In genomic region chr1:117095237-117095636, GRCh38 we compare ENCODE assay signal across 15 cellular contexts. TPM values are rescaled to one million over a fixed set of nuclear protein-coding genes. Genes with fewer than 3 reads are reported as not detected.
A peak's percentile ranks its signal among the peaks of the same experiment; 100 is the strongest.
DNase-seq lines count a peak whose midpoint lies in the region; FAIRE-seq and TF ChIP-seq lines count a peak whose summit lies in the region.
"Had no signal": no experiment of that assay in that cellular context is flagged by ENCODE, and none has a peak within 500 bp of the region (broad histone marks: within the 10 kb centered on the region; RNA-seq: fewer than 3 reads in every experiment).

No MANE protein-coding gene starts in this region.

- no peak for FAIRE-seq in GM19239 (lab: Jason Lieb, UNC)

- no peaks in the 10 kb centered on the region for H3K27me3 ChIP-seq in ascending aorta
- H3K27me3 ChIP-seq: dorsolateral prefrontal cortex, esophagus squamous epithelium had no signal

- no peak overlapping the region for H3K4me3 ChIP-seq in ascending aorta
- H3K4me3 ChIP-seq: dorsolateral prefrontal cortex, esophagus squamous epithelium had no signal

- no peaks in the 10 kb centered on the region for H3K27me3 Mint-ChIP-seq in nephron (ENCODE audit: low read depth)
- no peaks in the 10 kb centered on the region for H3K27me3 Mint-ChIP-seq in type B pancreatic cell
- H3K27me3 Mint-ChIP-seq: CD4-positive, alpha-beta memory T cell had no signal

- peaks cover 59% of the 10 kb centered on the region for H3K4me1 Mint-ChIP-seq in nephron
- peaks cover 23% of the 10 kb centered on the region for H3K4me1 Mint-ChIP-seq in type B pancreatic cell (ENCODE audit: unreplicated experiment)

- TF ChIP-seq CTCF in ascending aorta (IDR thresholded peaks at IDR 0.05): no peak
- TF ChIP-seq CTCF in nephron (IDR thresholded peaks at IDR 0.05; ENCODE audit: unreplicated experiment in 3 of 3): no peak
- no peak for TF ChIP-seq CTCF in type B pancreatic cell (conservative IDR thresholded peaks at IDR 0.05)

- H3K4me3 Mint-ChIP-seq in nephron (no peak overlapping the region), type B pancreatic cell (no peak overlapping the region)
- H3K4me3 Mint-ChIP-seq: CD4-positive, alpha-beta memory T cell; H9 had no signal

- H3K9me3 ChIP-seq in ascending aorta: no peaks in the 10 kb centered on the region
- H3K9me3 ChIP-seq: esophagus squamous epithelium had no signal

- peak; percentile 77 for DNase-seq in GM04503 (ENCODE audit: low read depth)
- DNase-seq in ascending aorta (ENCODE audit: low spot score in 2 of 2): no peak
- no peak for DNase-seq in type B pancreatic cell (ENCODE audit: extremely low spot score, unreplicated experiment)
- DNase-seq in GM19239 (ENCODE audit: insufficient read length, low spot score): no peak
- no peak for DNase-seq in SKM-1 treated with dmso at 0.1 percent for 144 hours (lab: John Stamatoyannopoulos, UW; ENCODE audit: unreplicated experiment)
- no peak for DNase-seq in NCI-H2196 treated with DMSO at 0.1 percent for 48 hours (lab: John Stamatoyannopoulos, UW; ENCODE audit: unreplicated experiment)
- DNase-seq: activated CD8-positive, alpha-beta memory T cell treated with anti-CD3 and anti-CD28 coated beads for 24 hours; CD4-positive, alpha-beta memory T cell; DMS79 treated with DMSO at 0.1 percent for 48 hours; dorsolateral prefrontal cortex; esophagus squamous epithelium; H9; NCI-H2029 treated with DMSO at 0.1 percent for 48 hours; WERI-Rb-1 had no signal

- H3K27ac ChIP-seq in ascending aorta: peak overlapping the region; percentile 89 to 91
- H3K27ac ChIP-seq: WERI-Rb-1 had no signal

- intact Hi-C loops in ascending aorta (cut with DNase I): loop anchor here (10.0 kb wide), 1 partner anchor 510 kb away; the partner anchor contains the start of gene TENT5C

- peaks cover 38% of the 10 kb centered on the region for H3K36me3 Mint-ChIP-seq in nephron (ENCODE audit: low read depth)
- H3K36me3 Mint-ChIP-seq in type B pancreatic cell: peaks cover 39% of the 10 kb centered on the region

- H3K27ac Mint-ChIP-seq in nephron (peak overlapping the region in 2 of 3 experiments; percentile 96), type B pancreatic cell (peak overlapping the region; percentile 89)

- H3K4me1 ChIP-seq in ascending aorta: peaks cover 6 to 32% of the 10 kb centered on the region in 2 donors

- H3K36me3 ChIP-seq in ascending aorta: no peaks in the 10 kb centered on the region

- H3K9me3 Mint-ChIP-seq in nephron (no peaks in the 10 kb centered on the region), type B pancreatic cell (no peaks in the 10 kb centered on the region)
- H3K9me3 Mint-ChIP-seq: CD4-positive, alpha-beta memory T cell; H9 had no signal

RNA-seq across cellular contexts. Expression of gene TRIM45, which starts 26.3 kb away (rescaled TPM):
- 1.9 TPM for total RNA-seq in ascending aorta
- total RNA-seq in type B pancreatic cell (ENCODE audit: low replicate concordance): 19.8 and 23.3 TPM in 2 replicates

RNA-seq across cellular contexts. Expression of gene TTF2, which starts 35.1 kb away (rescaled TPM):
- total RNA-seq in ascending aorta (4.4 TPM), type B pancreatic cell (ENCODE audit: low replicate concordance) (28.3 and 47.5 TPM in 2 replicates)
